ENCODE assay signal across 22 cellular contexts in genomic region chr12:44837114-44837800, GRCh38. TPM values are rescaled to one million over a fixed set of nuclear protein-coding genes. Genes with fewer than 3 reads are reported as not detected.
DNase-seq lines count a peak whose midpoint lies in the region; ATAC-seq lines count a peak whose summit lies in the region.
"Had no signal": no experiment of that assay in that cellular context is flagged by ENCODE, and none has a peak within 500 bp of the region (broad histone marks: within the 10 kb centered on the region; RNA-seq: fewer than 3 reads in every experiment).

No MANE protein-coding gene starts in this region.

- no peak for DNase-seq in activated naive CD4-positive, alpha-beta T cell treated with anti-CD3 and anti-CD28 coated beads, Interleukin-2, amount 50 U/mL, for 16 hours
- DNase-seq in T-cell, result no peak
- peak in 1 of 2 donors; percentile 11 for DNase-seq in stimulated activated naive CD8-positive, alpha-beta T cell treated with anti-CD3 and anti-CD28 coated beads, Interleukin-15, amount 100 ng/mL, for 72 hours
- no peak for DNase-seq in NCI-H510A treated with DMSO at 0.1 percent for 48 hours (lab: John Stamatoyannopoulos, UW)
- DNase-seq: activated CD4-positive, alpha-beta T cell treated with anti-CD3 and anti-CD28 coated beads for 48 hours; activated CD8-positive, alpha-beta memory T cell treated with anti-CD3 and anti-CD28 coated beads, Interleukin-2, amount 50 U/mL, for 4 hours; activated effector memory CD4-positive, alpha-beta T cell treated with anti-CD3 and anti-CD28 coated beads, Interleukin-2, amount 50 U/mL, for 16 hours; gastrocnemius medialis; NCI-H1092 treated with DMSO at 0.1 percent for 48 hours; NCI-H2029; NCI-H226; ovary; RPMI8226 had no signal

- peaks cover 8% of the 10 kb centered on the region for H3K9me3 Mint-ChIP-seq in activated naive CD4-positive, alpha-beta T cell treated with anti-CD3 and anti-CD28 coated beads, Interleukin-2, amount 50 U/mL, for 24 hours
- H3K9me3 Mint-ChIP-seq in T-cell, result no peaks in the 10 kb centered on the region
- H3K9me3 Mint-ChIP-seq in stimulated activated naive CD8-positive, alpha-beta T cell treated with anti-CD3 and anti-CD28 coated beads, Interleukin-15, amount 100 ng/mL, for 72 hours, result no peaks in the 10 kb centered on the region

- POLR2A ChIA-PET in T-cell (lab: Charles Lee), result interaction anchor here (0.7 to 1.2 kb wide), 2 partner anchors 11 to 208 kb away, joined by 3 to 4 read pairs; no protein-coding TSS in a partner anchor

- H3K27ac ChIP-seq in angular gyrus (ENCODE audit: low read depth, low read length), result peak overlapping the region; percentile 58
- H3K27ac ChIP-seq: ascending aorta, cardiac muscle cell, coronary artery, gastrocnemius medialis, ovary, SJSA1 had no signal

- H3K4me1 Mint-ChIP-seq in activated naive CD4-positive, alpha-beta T cell treated with anti-CD3 and anti-CD28 coated beads, Interleukin-2, amount 50 U/mL, for 24 hours, result peaks cover 98% of the 10 kb centered on the region
- H3K4me1 Mint-ChIP-seq in T-cell, result peaks cover 80 to 92% (median 91%) of the 10 kb centered on the region in 3 donors
- H3K4me1 Mint-ChIP-seq in stimulated activated naive CD8-positive, alpha-beta T cell treated with anti-CD3 and anti-CD28 coated beads, Interleukin-15, amount 100 ng/mL, for 72 hours, result peaks cover 94% of the 10 kb centered on the region

- CTCF ChIA-PET in T-cell (lab: Charles Lee), result interaction anchor here in 1 of 2 donors (0.8 to 1.6 kb wide), 4 partner anchors 8 to 37 kb away, joined by 4 to 6 read pairs (median 4); no protein-coding TSS in a partner anchor

- H3K27me3 Mint-ChIP-seq in activated naive CD4-positive, alpha-beta T cell treated with anti-CD3 and anti-CD28 coated beads, Interleukin-2, amount 50 U/mL, for 24 hours, result no peaks in the 10 kb centered on the region
- no peaks in the 10 kb centered on the region for H3K27me3 Mint-ChIP-seq in T-cell
- H3K27me3 Mint-ChIP-seq in stimulated activated naive CD8-positive, alpha-beta T cell treated with anti-CD3 and anti-CD28 coated beads, Interleukin-15, amount 100 ng/mL, for 72 hours, result no peaks in the 10 kb centered on the region

- H3K27ac Mint-ChIP-seq in activated naive CD4-positive, alpha-beta T cell treated with anti-CD3 and anti-CD28 coated beads, Interleukin-2, amount 50 U/mL, for 24 hours, result peak overlapping the region; percentile 98
- peak overlapping the region; percentile 93 to 95 for H3K27ac Mint-ChIP-seq in T-cell
- H3K27ac Mint-ChIP-seq in stimulated activated naive CD8-positive, alpha-beta T cell treated with anti-CD3 and anti-CD28 coated beads, Interleukin-15, amount 100 ng/mL, for 72 hours, result peak overlapping the region; percentile 47 to 90

- peak in 1 of 4 experiments; percentile 37 for ATAC-seq in T-cell (replicated peaks in 1 of 4)
- ATAC-seq in stimulated activated naive CD8-positive, alpha-beta T cell treated with anti-CD3 and anti-CD28 coated beads, Interleukin-15, amount 100 ng/mL, for 72 hours, result peak; percentile 37
- ATAC-seq in esophagus mucosa, result no peak
- ATAC-seq: gastrocnemius medialis, GM12878 had no signal

- peak overlapping the region; percentile 80 for H3K4me3 Mint-ChIP-seq in activated naive CD4-positive, alpha-beta T cell treated with anti-CD3 and anti-CD28 coated beads, Interleukin-2, amount 50 U/mL, for 24 hours
- peak overlapping the region; percentile 24 to 50 (median 39) for H3K4me3 Mint-ChIP-seq in T-cell
- H3K4me3 Mint-ChIP-seq in stimulated activated naive CD8-positive, alpha-beta T cell treated with anti-CD3 and anti-CD28 coated beads, Interleukin-15, amount 100 ng/mL, for 72 hours, result peak overlapping the region; percentile 78

- H3K36me3 Mint-ChIP-seq in activated naive CD4-positive, alpha-beta T cell treated with anti-CD3 and anti-CD28 coated beads, Interleukin-2, amount 50 U/mL, for 24 hours, result peaks cover 8% of the 10 kb centered on the region
- peaks cover 6% of the 10 kb centered on the region for H3K36me3 Mint-ChIP-seq in T-cell

RNA-seq across cellular contexts. Expression of gene NELL2, which starts 38.9 kb away (rescaled TPM):
- total RNA-seq in T-cell (100 to 1,000 TPM; 154 to 212 (median 169) TPM), esophagus mucosa (3.0 TPM)
- total RNA-seq: ascending aorta, HT-29, SJSA1 had no signal

Comparison
In these comparisons a context has a peak if more than half of its experiments do, and no peak if none do; other contexts are left out.
1. RNA of gene NELL2, which starts 38.9 kb away (total RNA-seq): 154 to 212 TPM in T-cell; 3.0 TPM in esophagus mucosa (single experiment); every median in the first group is over 10 times any median in the second.
2. Peak in every context shown above with its lines, with median percentiles within 50 percentile points of each other: H3K27ac Mint-ChIP-seq and H3K4me3 Mint-ChIP-seq.